In genomic region chr6:113129991-113130390, GRCh38 we compare ENCODE assay signal across 16 cellular contexts.
DNase-seq lines count a peak whose midpoint lies in the region; TF ChIP-seq lines count a peak whose summit lies in the region.
"Had no signal": no experiment of that assay in that cellular context is flagged by ENCODE, and none has a peak within 500 bp of the region (broad histone marks: within the 10 kb centered on the region; RNA-seq: fewer than 3 reads in every experiment).

No MANE protein-coding gene starts in this region.

- POLR2A ChIA-PET in MCF 10A (lab: Yijun Ruan, JAX) = no interaction called here

- no peaks in the 10 kb centered on the region for H3K27me3 ChIP-seq in mammary epithelial cell (ENCODE audit: insufficient read depth, low read length)
- no peaks in the 10 kb centered on the region for H3K27me3 ChIP-seq in osteoblast (ENCODE audit: insufficient read depth, low read length)
- H3K27me3 ChIP-seq: BLaER1 had no signal

- H3K79me2 ChIP-seq in mammary epithelial cell (ENCODE audit: insufficient read depth, low read length) (no peaks in the 10 kb centered on the region), osteoblast (ENCODE audit: insufficient read depth, low read length) (no peaks in the 10 kb centered on the region)

- H3K27me3 Mint-ChIP-seq in MCF 10A (ENCODE audit: insufficient read depth, unreplicated experiment) = no peaks in the 10 kb centered on the region
- H3K27me3 Mint-ChIP-seq: CD4-positive, alpha-beta memory T cell had no signal

- no peaks in the 10 kb centered on the region for H3K9me3 Mint-ChIP-seq in MCF 10A (ENCODE audit: unreplicated experiment)
- H3K9me3 Mint-ChIP-seq: GM23338 had no signal

- H3K9me3 ChIP-seq in mammary epithelial cell (replicated peaks; ENCODE audit: insufficient read depth, low read length) (no peaks in the 10 kb centered on the region), osteoblast (ENCODE audit: low read depth, low read length) (no peaks in the 10 kb centered on the region)
- H3K9me3 ChIP-seq: BLaER1 had no signal

- H4K20me1 ChIP-seq in mammary epithelial cell (ENCODE audit: insufficient read depth, low read length) = no peaks in the 10 kb centered on the region
- no peaks in the 10 kb centered on the region for H4K20me1 ChIP-seq in osteoblast (ENCODE audit: insufficient read depth, low read length)
- H4K20me1 ChIP-seq: BLaER1 had no signal

- H2AFZ ChIP-seq in mammary epithelial cell (ENCODE audit: low read depth, low read length) (peak overlapping the region; percentile 1), osteoblast (ENCODE audit: low read length) (peak overlapping the region; percentile 16)
- H2AFZ ChIP-seq: GM23338 had no signal

- no TSS peak for BruUV-seq in mammary epithelial cell (replicated peaks; lab: Mats Ljungman, UMichigan)
- BruUV-seq in MCF 10A (replicated peaks; lab: Mats Ljungman, UMichigan) = no TSS peak

- CTCF ChIA-PET in mammary epithelial cell (lab: Charles Lee; ENCODE audit: low non-redundant PET) (no interaction called here), MCF 10A (lab: Yijun Ruan, JAX) (interaction anchor here (0.5 to 0.7 kb wide), 4 partner anchors 33 to 762 kb away, joined by 3 to 5 read pairs (median 3); no protein-coding TSS in a partner anchor)

- H3K9ac ChIP-seq in mammary epithelial cell (ENCODE audit: insufficient read depth, low read length) = no peak overlapping the region
- H3K9ac ChIP-seq: BLaER1 had no signal

- dilution Hi-C loops in mammary epithelial cell (cut with HindIII; ENCODE audit: low sequenced_read_pairs) = no loop called here

- H3K4me2 ChIP-seq in mammary epithelial cell (ENCODE audit: insufficient read depth, low read depth, low read length) (no peak overlapping the region), osteoblast (ENCODE audit: insufficient read depth, low read length) (no peak overlapping the region)
- H3K4me2 ChIP-seq: BLaER1, GM23338 had no signal

- H3K4me3 ChIP-seq in mammary epithelial cell (replicated peaks in 1 of 3; ENCODE audit: insufficient read depth in 1 of 3, low read depth in 2 of 3, low read length in 3 of 3) (no peak overlapping the region), fibroblast of the aortic adventitia (ENCODE audit: low read depth, low read length) (no peak overlapping the region), osteoblast (ENCODE audit: insufficient read depth, low read length) (no peak overlapping the region)
- H3K4me3 ChIP-seq: BLaER1, GM23338 had no signal

- H3K27ac Mint-ChIP-seq in MCF 10A (ENCODE audit: low read depth, unreplicated experiment) = no peak overlapping the region
- H3K27ac Mint-ChIP-seq: CD14-positive monocyte; CD4-positive, alpha-beta memory T cell; GM23338 had no signal

- H3K27ac ChIP-seq in mammary epithelial cell (ENCODE audit: insufficient read depth, low read depth, low read length) (no peak overlapping the region), osteoblast (ENCODE audit: low read depth, low read length) (no peak overlapping the region), caudate nucleus (ENCODE audit: low read depth, low read length) (no peak overlapping the region)
- H3K27ac ChIP-seq: BLaER1 had no signal

- intact Hi-C loops in mammary epithelial cell (cut with micrococcal nuclease) (loop anchor here (10.0 kb wide), 2 partner anchors 285 to 465 kb away; no protein-coding TSS in a partner anchor), MCF 10A (cut with micrococcal nuclease) (no loop called here)

- H3K4me3 Mint-ChIP-seq in MCF 10A (ENCODE audit: unreplicated experiment) = no peak overlapping the region
- H3K4me3 Mint-ChIP-seq: CD14-positive monocyte; CD4-positive, alpha-beta memory T cell; GM23338 had no signal

- TF ChIP-seq CTCF in mammary epithelial cell (conservative IDR thresholded peaks at IDR 0.05 in 1 of 2, IDR thresholded peaks at IDR 0.05 in 1 of 2; ENCODE audit: extremely low read depth in 1 of 2, insufficient read depth in 1 of 2, low read depth in 1 of 2, low read length in 2 of 2) (no peak), MCF 10A (IDR thresholded peaks at IDR 0.05; ENCODE audit: unreplicated experiment) (no peak), fibroblast of the aortic adventitia (IDR thresholded peaks at IDR 0.05; ENCODE audit: insufficient read depth, low read length) (no peak), osteoblast (IDR thresholded peaks at IDR 0.05; ENCODE audit: extremely low read depth, low read depth, low read length) (no peak)

- H3K4me1 Mint-ChIP-seq in MCF 10A (ENCODE audit: insufficient read depth, unreplicated experiment) = no peaks in the 10 kb centered on the region
- H3K4me1 Mint-ChIP-seq: CD14-positive monocyte; CD4-positive, alpha-beta memory T cell had no signal

- WGBS in mammary epithelial cell (ENCODE audit: low coverage, missing lambda C conversion rate) = 69% methylated on average over 2 of the region's 2 CpGs

- H3K36me3 Mint-ChIP-seq in MCF 10A (ENCODE audit: insufficient read depth, unreplicated experiment) = no peaks in the 10 kb centered on the region
- H3K36me3 Mint-ChIP-seq: CD14-positive monocyte; CD4-positive, alpha-beta memory T cell had no signal

- in situ Hi-C loops in mammary epithelial cell (cut with MboI; ENCODE audit: low sequenced_read_pairs in 2 of 2) = no loop called here

- H3K4me1 ChIP-seq in mammary epithelial cell (ENCODE audit: insufficient read depth, low read length) = no peaks in the 10 kb centered on the region
- H3K4me1 ChIP-seq in osteoblast (ENCODE audit: insufficient read depth, low read length) = no peaks in the 10 kb centered on the region
- H3K4me1 ChIP-seq: BLaER1 had no signal

- no peak for DNase-seq in mammary epithelial cell
- no peak for DNase-seq in MCF 10A (ENCODE audit: unreplicated experiment)
- peak; percentile 44 for DNase-seq in fibroblast of the aortic adventitia (ENCODE audit: low read depth)
- DNase-seq in osteoblast (ENCODE audit: insufficient read length, low spot score, missing footprints) = no peak
- DNase-seq in NOMO-1 treated with DMSO at 0.1 percent for 48 hours (lab: John Stamatoyannopoulos, UW; ENCODE audit: unreplicated experiment) = no peak
- DNase-seq in NOMO-1 (lab: John Stamatoyannopoulos, UW; ENCODE audit: unreplicated experiment in 2 of 2) = no peak
- no peak for DNase-seq in caudate nucleus (lab: John Stamatoyannopoulos, UW)
- DNase-seq: 8988T; Calu3; CD4-positive, alpha-beta memory T cell; DMS79 treated with DMSO at 0.1 percent for 48 hours; GF-D8; HCEC 1CT had no signal

- H3K36me3 ChIP-seq in mammary epithelial cell (ENCODE audit: insufficient read depth, low read length) (no peaks in the 10 kb centered on the region), osteoblast (ENCODE audit: insufficient read depth, low read length) (no peaks in the 10 kb centered on the region)
- H3K36me3 ChIP-seq: BLaER1 had no signal
